Comparison of ENCODE assay signal across 8 cellular contexts in the genomic region with DNA sequence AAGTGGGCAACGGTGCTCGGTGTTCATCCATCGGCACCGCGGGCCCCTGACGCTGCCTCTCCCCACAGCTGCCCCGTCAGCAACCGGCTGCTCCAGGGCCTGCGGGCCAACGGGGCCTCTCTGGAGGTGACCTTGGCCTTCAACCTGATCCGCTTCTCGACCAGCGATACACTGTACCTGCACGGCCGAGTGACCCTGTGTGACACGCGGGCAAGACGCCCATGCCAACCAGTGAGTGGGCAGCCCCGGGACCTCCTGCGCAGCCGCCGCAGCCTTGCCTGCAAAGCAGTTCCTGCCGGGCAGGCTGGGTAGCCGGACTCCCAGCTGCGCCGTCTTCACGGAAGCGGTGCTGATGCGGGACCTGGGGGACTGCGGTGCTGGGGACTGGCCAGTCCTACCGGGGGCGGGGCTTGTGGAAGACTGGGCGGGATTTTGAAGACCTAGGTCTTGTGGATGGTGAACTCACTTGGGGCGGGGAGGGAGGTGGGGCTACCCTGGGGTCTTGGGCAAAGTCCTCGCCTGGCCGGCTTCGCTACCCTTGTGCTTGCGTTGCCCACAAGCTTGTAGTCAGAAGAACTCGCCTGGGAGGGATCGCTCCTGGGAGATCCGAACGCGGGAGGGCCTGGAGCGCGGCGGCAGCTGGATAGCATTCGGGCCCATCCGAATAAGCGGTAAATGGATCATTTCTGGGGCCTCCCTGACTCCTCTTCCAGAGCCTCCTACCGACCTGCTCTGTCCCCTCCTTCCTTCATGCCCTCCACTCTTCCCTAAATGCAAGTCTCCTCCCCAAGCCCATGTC. TPM values are rescaled to one million over a fixed set of nuclear protein-coding genes. Genes with fewer than 3 reads are reported as not detected.
DNase-seq lines count a peak whose midpoint lies in the region; ATAC-seq and TF ChIP-seq lines count a peak whose summit lies in the region.

No MANE protein-coding gene starts in this region.

- TF ChIP-seq CTCF in omental fat pad (IDR thresholded peaks at IDR 0.05): no peak
- no peak for TF ChIP-seq CTCF in uterus (IDR thresholded peaks at IDR 0.05)

- TF ChIP-seq POLR2A in uterus (IDR thresholded peaks at IDR 0.05): no peak

- H3K36me3 Mint-ChIP-seq in activated naive CD8-positive, alpha-beta T cell treated with anti-CD3 and anti-CD28 coated beads, Interleukin-2, amount 10 ng/mL, durations not matched to agents 7 days and 5 days: no peaks in the 10 kb centered on the region

- H3K4me3 ChIP-seq in ACC112 (ENCODE audit: low read depth, low read length) (peak overlapping the region; percentile 72), uterus (peak overlapping the region; percentile 23 to 25)

- peak overlapping the region; percentile 27 for H3K27ac Mint-ChIP-seq in activated naive CD8-positive, alpha-beta T cell treated with anti-CD3 and anti-CD28 coated beads, Interleukin-2, amount 10 ng/mL, durations not matched to agents 7 days and 5 days

- H3K36me3 ChIP-seq in ACC112 (ENCODE audit: insufficient read depth, low read length) (no peaks in the 10 kb centered on the region), uterus (no peaks in the 10 kb centered on the region)

- peaks cover 4% of the 10 kb centered on the region for H3K4me1 Mint-ChIP-seq in activated naive CD8-positive, alpha-beta T cell treated with anti-CD3 and anti-CD28 coated beads, Interleukin-2, amount 10 ng/mL, durations not matched to agents 7 days and 5 days

- H3K27me3 ChIP-seq in ACC112 (ENCODE audit: insufficient read depth, low read length) (no peaks in the 10 kb centered on the region), uterus (no peaks in the 10 kb centered on the region)

- H3K79me2 ChIP-seq in ACC112 (ENCODE audit: control insufficient read depth, insufficient read depth, low read length, unreplicated experiment): no peaks in the 10 kb centered on the region

- peaks cover 29% of the 10 kb centered on the region for H3K27me3 Mint-ChIP-seq in activated naive CD8-positive, alpha-beta T cell treated with anti-CD3 and anti-CD28 coated beads, Interleukin-2, amount 10 ng/mL, durations not matched to agents 7 days and 5 days

- POLR2A ChIA-PET in activated naive CD8-positive, alpha-beta T cell treated with anti-CD3 and anti-CD28 coated beads, Interleukin-2, amount 10 ng/mL, durations not matched to agents 7 days and 5 days (lab: Charles Lee): no interaction called here

- no peaks in the 10 kb centered on the region for H3K9me3 Mint-ChIP-seq in activated naive CD8-positive, alpha-beta T cell treated with anti-CD3 and anti-CD28 coated beads, Interleukin-2, amount 10 ng/mL, durations not matched to agents 7 days and 5 days

- H3K4me3 Mint-ChIP-seq in activated naive CD8-positive, alpha-beta T cell treated with anti-CD3 and anti-CD28 coated beads, Interleukin-2, amount 10 ng/mL, durations not matched to agents 7 days and 5 days: peak overlapping the region; percentile 88

- DNase-seq in NCI-H1930 (lab: John Stamatoyannopoulos, UW): peak; percentile 23 to 39
- peak; percentile 60 for DNase-seq in activated naive CD8-positive, alpha-beta T cell treated with anti-CD3 and anti-CD28 coated beads, Interleukin-2, amount 10 ng/mL, durations not matched to agents 7 days and 5 days
- peak; percentile 73 for DNase-seq in left cardiac atrium
- DNase-seq in omental fat pad (ENCODE audit: low spot score): peak; percentile 55
- DNase-seq in uterus: peak; percentile 37 to 42
- no peak for DNase-seq in GM19238 (ENCODE audit: insufficient read length, low spot score)

- H3K27ac ChIP-seq in ACC112 (ENCODE audit: low read depth, low read length) (no peak overlapping the region), uterus (no peak overlapping the region)

- H3K4me1 ChIP-seq in ACC112 (ENCODE audit: control insufficient read depth, insufficient read depth, low read length, unreplicated experiment) (no peaks in the 10 kb centered on the region), uterus (no peaks in the 10 kb centered on the region)

- H2AFZ ChIP-seq in ACC112 (ENCODE audit: low read length, unreplicated experiment): peak overlapping the region; percentile 89

- ATAC-seq in activated naive CD8-positive, alpha-beta T cell treated with anti-CD3 and anti-CD28 coated beads, Interleukin-2, amount 10 ng/mL, durations not matched to agents 7 days and 5 days (ENCODE audit: low read depth): peak; percentile 81
- ATAC-seq in left cardiac atrium: peak; percentile 83 to 95
- ATAC-seq in omental fat pad (ENCODE audit: low FRiP score): peak; percentile 80
- ATAC-seq in GM18907 (IDR thresholded peaks at IDR 0.05; ENCODE audit: unreplicated experiment): no peak

- no peaks in the 10 kb centered on the region for H3K9me3 ChIP-seq in uterus

- intact Hi-C loops in left cardiac atrium (cut with DNase I) (no loop called here), uterus (cut with DNase I; ENCODE audit: low total_unique reads) (no loop called here)

RNA-seq across cellular contexts. Expression of gene CEP85, which starts 8.8 kb away (rescaled TPM):
- total RNA-seq in activated naive CD8-positive, alpha-beta T cell treated with anti-CD3 and anti-CD28 coated beads, Interleukin-2, amount 10 ng/mL, durations not matched to agents 7 days and 5 days: 10 to 100 TPM; 36.0 to 37.2 TPM
- total RNA-seq in left cardiac atrium (10 to 100 TPM; 17.7 to 38.6 TPM), omental fat pad (1 to 10 TPM; 4.3 to 6.1 (median 5.3) TPM), uterus (10 to 100 TPM in 1 of 4 donors, 1 to 10 TPM in 3; 1.8 to 14.0 (median 5.3) TPM)

RNA-seq across cellular contexts. Expression of gene CATSPER4, which starts 34.8 kb away (rescaled TPM):
- not detected for total RNA-seq in activated naive CD8-positive, alpha-beta T cell treated with anti-CD3 and anti-CD28 coated beads, Interleukin-2, amount 10 ng/mL, durations not matched to agents 7 days and 5 days
- total RNA-seq in left cardiac atrium (not detected), omental fat pad (not detected), uterus (not detected)

RNA-seq across cellular contexts. Expression of gene CNKSR1, which starts 47.9 kb away (rescaled TPM):
- total RNA-seq in activated naive CD8-positive, alpha-beta T cell treated with anti-CD3 and anti-CD28 coated beads, Interleukin-2, amount 10 ng/mL, durations not matched to agents 7 days and 5 days: 1 to 10 TPM; 4.5 to 6.0 TPM
- total RNA-seq in left cardiac atrium (under 1 TPM; 0.60 to 0.85 TPM), omental fat pad (1 to 10 TPM in 2 of 4 donors, under 1 TPM in 2; 0.75 to 6.0 (median 1.3) TPM), uterus (10 to 100 TPM in 2 of 4 donors, 1 to 10 TPM in 1, under 1 TPM in 1; 0.29 to 13.3 (median 7.2) TPM)

RNA-seq across cellular contexts. Expression of gene ZNF593OS, which starts 53.6 kb away (rescaled TPM):
- not detected for total RNA-seq in activated naive CD8-positive, alpha-beta T cell treated with anti-CD3 and anti-CD28 coated beads, Interleukin-2, amount 10 ng/mL, durations not matched to agents 7 days and 5 days
- total RNA-seq in left cardiac atrium (not detected), omental fat pad (not detected), uterus (not detected)

RNA-seq across cellular contexts. Expression of gene SH3BGRL3, which starts 54.7 kb away (rescaled TPM):
- total RNA-seq in activated naive CD8-positive, alpha-beta T cell treated with anti-CD3 and anti-CD28 coated beads, Interleukin-2, amount 10 ng/mL, durations not matched to agents 7 days and 5 days: 100 to 1,000 TPM; 531 to 542 TPM
- total RNA-seq in left cardiac atrium (10 to 100 TPM; 90.6 to 93.9 TPM), omental fat pad (100 to 1,000 TPM in 1 of 4 donors, 10 to 100 TPM in 3; 42.4 to 124 (median 82.4) TPM), uterus (10 to 100 TPM in 3 of 4 donors, 1 to 10 TPM in 1; 5.0 to 86.6 (median 52.3) TPM)
